In the genomic region with DNA sequence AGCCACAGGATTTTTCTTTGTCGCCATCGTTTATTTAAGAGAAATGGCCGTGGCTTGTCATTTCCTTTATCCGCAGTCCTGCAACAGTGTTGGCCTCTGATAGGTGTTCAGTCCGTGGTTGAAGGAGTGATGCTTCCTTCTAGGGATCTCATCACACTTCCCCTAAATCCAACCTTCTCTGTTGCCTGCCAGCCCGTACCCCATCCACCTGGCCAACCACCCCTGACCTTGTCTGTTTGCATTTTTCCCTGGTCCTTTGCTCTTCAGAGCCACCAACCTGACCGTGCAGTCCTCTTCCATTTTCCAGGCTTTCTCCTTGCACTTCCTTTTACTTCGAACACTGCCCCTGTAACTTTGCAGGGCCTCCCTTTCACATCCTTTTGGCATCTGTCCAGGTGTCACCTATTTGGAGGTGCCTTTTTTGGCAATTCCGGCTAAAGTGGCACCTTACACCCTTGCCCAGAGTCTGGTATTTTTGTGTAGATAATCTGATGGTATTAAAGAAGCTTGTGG, we compare ENCODE assay signal across 8 cellular contexts. TPM values are rescaled to one million over a fixed set of nuclear protein-coding genes. Genes with fewer than 3 reads are reported as not detected.
A peak's percentile ranks its signal among the peaks of the same experiment; 100 is the strongest.
DNase-seq lines count a peak whose midpoint lies in the region; ATAC-seq and TF ChIP-seq lines count a peak whose summit lies in the region.

No MANE protein-coding gene starts in this region.

- H3K4me3 ChIP-seq in psoas muscle = peak overlapping the region; percentile 86

- no peaks in the 10 kb centered on the region for H3K9me3 ChIP-seq in psoas muscle

- no peaks in the 10 kb centered on the region for H3K27me3 ChIP-seq in psoas muscle (ENCODE audit: insufficient read depth in 3 of 3, low read length in 2 of 3)

- peaks cover 8 to 38% of the 10 kb centered on the region in 2 donors for H3K36me3 ChIP-seq in psoas muscle (ENCODE audit: insufficient read depth in 1 of 2, low read depth in 1 of 2)

- TF ChIP-seq CTCF in GM13977 (IDR thresholded peaks at IDR 0.05; ENCODE audit: extremely low read depth, insufficient read depth, missing control alignments) (no peak), psoas muscle (IDR thresholded peaks at IDR 0.05) (no peak)

- peaks cover 36% of the 10 kb centered on the region for H3K4me1 ChIP-seq in psoas muscle

- H3K27ac ChIP-seq in psoas muscle = peak overlapping the region; percentile 99

- in situ Hi-C loops in GM13977 (cut with MboI; ENCODE audit: low pct_unique_long_range_greater_than_20kb, low sequenced_read_pairs, unreplicated experiment) = no loop called here

- intact Hi-C loops in psoas muscle (cut with DNase I) = loop anchor here (1.0 to 5.0 kb wide), 4 partner anchors 36 to 82 kb away; partner anchors contain the start of genes TRAPPC2B (in 1 of the 2), ZNF543 (in 1 of the 2), ZNF547 (in 1 of the 2) and ZNF805 (in 1 of the 2)

- peak in 1 of 4 donors; percentile 1 for ATAC-seq in psoas muscle
- ATAC-seq in HG03457 (IDR thresholded peaks at IDR 0.05; ENCODE audit: unreplicated experiment) = no peak
- no peak for ATAC-seq in HG02610 (IDR thresholded peaks at IDR 0.05; ENCODE audit: unreplicated experiment)
- ATAC-seq in GM19023 (IDR thresholded peaks at IDR 0.05; ENCODE audit: unreplicated experiment) = no peak

- TF ChIP-seq POLR2A in erythroblast (IDR thresholded peaks at IDR 0.05; ENCODE audit: low read length) = no peak

- DNase-seq in CD1c-positive myeloid dendritic cell (ENCODE audit: extremely low spot score) = peak; percentile 55
- DNase-seq in GM13977 (ENCODE audit: low spot score) = peak; percentile 14
- DNase-seq in SK-N-DZ (ENCODE audit: low spot score) = peak; percentile 2
- peak; percentile 63 to 68 for DNase-seq in erythroblast (lab: John Stamatoyannopoulos, UW)
- DNase-seq in psoas muscle = no peak

- 2 to 3% (median 2%) methylated on average over 9 of the region's 9 CpGs for WGBS in psoas muscle, 3 donors

RNA-seq across cellular contexts. Expression of gene ZNF460, which starts 0.7 kb away (rescaled TPM):
- 4.7 and 11.5 TPM in 2 replicates for polyA plus RNA-seq in SK-N-DZ (2014; cell fraction: cytosol; rRNA removed)
- polyA plus RNA-seq in SK-N-DZ (2014; cell fraction: nucleus; rRNA removed) = 3.7 and 3.8 TPM in 2 replicates
- total RNA-seq in psoas muscle = 10 to 100 TPM; 30.1 to 54.0 (median 38.1) TPM
- polyA plus RNA-seq in psoas muscle = 1 to 10 TPM; 1.0 to 7.0 (median 1.1) TPM

RNA-seq across cellular contexts. Expression of gene ZNF543, which starts 39.3 kb away (rescaled TPM):
- 4.7 and 6.2 TPM in 2 replicates for polyA plus RNA-seq in SK-N-DZ (2014; cell fraction: cytosol; rRNA removed)
- polyA plus RNA-seq in SK-N-DZ (2014; cell fraction: nucleus; rRNA removed) = 3.0 and 3.5 TPM in 2 replicates
- total RNA-seq in psoas muscle = 1 to 10 TPM; 6.7 to 6.8 (median 6.7) TPM
- 1 to 10 TPM; 1.0 to 3.9 (median 2.0) TPM for polyA plus RNA-seq in psoas muscle

RNA-seq across cellular contexts. Expression of gene ZNF805, which starts 40.5 kb away (rescaled TPM):
- 1.1 and 2.4 TPM in 2 replicates for polyA plus RNA-seq in SK-N-DZ (2014; cell fraction: cytosol; rRNA removed)
- 0.62 and 1.9 TPM in 2 replicates for polyA plus RNA-seq in SK-N-DZ (2014; cell fraction: nucleus; rRNA removed)
- total RNA-seq in psoas muscle = 10 to 100 TPM; 10.3 to 16.4 (median 12.7) TPM
- polyA plus RNA-seq in psoas muscle = 1 to 10 TPM; 1.2 to 5.2 (median 1.2) TPM

RNA-seq across cellular contexts. Expression of gene AURKC, which starts 50.1 kb away (rescaled TPM):
- polyA plus RNA-seq in SK-N-DZ (2014; cell fraction: cytosol; rRNA removed) = not detected in 2 replicates
- 1.4 TPM in 1 of 2 replicates, not detected in the other for polyA plus RNA-seq in SK-N-DZ (2014; cell fraction: nucleus; rRNA removed)
- 1 to 10 TPM in 2 of 4 donors, under 1 TPM in 1, not detected in 1; 0.37 to 2.1 (median 1.9) TPM for total RNA-seq in psoas muscle
- 1 to 10 TPM in 1 of 3 donors, under 1 TPM in 2; 0.55 to 1.3 (median 0.70) TPM for polyA plus RNA-seq in psoas muscle

Comparison
In these comparisons a context has a peak if more than half of its experiments do, and no peak if none do; other contexts are left out.
1. DNase-seq: peak in CD1c-positive myeloid dendritic cell (single experiment), GM13977 (single experiment), SK-N-DZ (single experiment) and erythroblast (2 of 2); none in psoas muscle (0 of 2).